In the genomic region with DNA sequence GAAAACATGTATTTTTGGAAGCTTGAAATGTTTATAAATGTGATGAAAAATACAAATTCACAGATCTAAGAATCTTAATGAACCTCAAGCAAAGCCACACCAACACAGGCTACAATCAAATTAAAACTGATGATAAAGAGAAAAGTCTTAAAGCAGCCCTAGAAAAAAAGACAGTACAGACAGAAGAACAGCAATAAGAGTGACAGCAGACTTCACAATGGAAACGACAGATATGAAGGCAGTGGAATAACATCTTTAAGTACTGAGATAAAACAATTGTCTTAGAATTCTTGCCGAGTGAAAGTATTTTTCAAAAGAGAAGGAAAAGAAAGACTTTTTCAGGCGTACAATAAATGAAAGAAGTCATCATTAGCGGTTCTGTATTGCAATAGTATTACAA, we compare ENCODE assay signal across 24 cellular contexts.
"Had no signal": no experiment of that assay in that cellular context is flagged by ENCODE, and none has a peak within 500 bp of the region (broad histone marks: within the 10 kb centered on the region; RNA-seq: fewer than 3 reads in every experiment).

No MANE protein-coding gene starts in this region.

- H3K36me3 Mint-ChIP-seq: activated naive CD4-positive, alpha-beta T cell treated with anti-CD3 and anti-CD28 coated beads, Interleukin-2, amount 10 ng/mL, durations not matched to agents 7 days and 5 days; activated naive CD8-positive, alpha-beta T cell treated with anti-CD3 and anti-CD28 coated beads, Interleukin-2, amount 10 ng/mL, durations not matched to agents 7 days and 5 days; brain had no signal

- H3K27ac Mint-ChIP-seq: activated B cell treated with CpG ODN at 0.5 μM for 24 hours; activated CD4-positive, alpha-beta memory T cell treated with anti-CD3 and anti-CD28 coated beads, Interleukin-2, amount 10 ng/mL, durations not matched to agents 7 days and 5 days; activated CD4-positive, alpha-beta T cell treated with anti-CD3 and anti-CD28 coated beads, Interleukin-2, amount 10 ng/mL, durations not matched to agents 24 days and 14 days; activated naive CD4-positive, alpha-beta T cell treated with anti-CD3 and anti-CD28 coated beads, Interleukin-2, amount 10 ng/mL, durations not matched to agents 7 days and 5 days; activated naive CD4-positive, alpha-beta T cell treated with anti-CD3 and anti-CD28 coated beads, Interleukin-2, amount 50 U/mL, for 72 hours; activated naive CD8-positive, alpha-beta T cell treated with anti-CD3 and anti-CD28 coated beads, Interleukin-2, amount 10 ng/mL, durations not matched to agents 7 days and 5 days; activated T-cell treated with anti-CD3 and anti-CD28 coated beads, Interleukin-2, amount 50 U/mL, for 24 hours; brain had no signal

- DNase-seq: activated B cell treated with CpG ODN at 0.5 μM for 24 hours; activated CD4-positive, alpha-beta memory T cell treated with anti-CD3 and anti-CD28 coated beads, Interleukin-2, amount 10 ng/mL, durations not matched to agents 7 days and 5 days; activated CD4-positive, alpha-beta T cell treated with anti-CD3 and anti-CD28 coated beads, Interleukin-2, amount 10 ng/mL, durations not matched to agents 24 days and 14 days; activated CD4-positive, alpha-beta T cell treated with anti-CD3 and anti-CD28 coated beads, Interleukin-2, amount 50 U/mL, for 4 hours; activated CD8-positive, alpha-beta memory T cell treated with anti-CD3 and anti-CD28 coated beads, Interleukin-2, amount 50 U/mL, for 48 hours; activated gamma-delta T cell; activated naive CD4-positive, alpha-beta T cell; activated naive CD4-positive, alpha-beta T cell treated with anti-CD3 and anti-CD28 coated beads, Interleukin-2, amount 10 ng/mL, durations not matched to agents 7 days and 5 days; activated naive CD8-positive, alpha-beta T cell treated with anti-CD3 and anti-CD28 coated beads, Interleukin-2, amount 10 ng/mL, durations not matched to agents 7 days and 5 days; activated T-cell treated with anti-CD3 and anti-CD28 coated beads for 4 hours; activated T-cell treated with anti-CD3 and anti-CD28 coated beads, Interleukin-2, amount 50 U/mL, for 24 hours; activated T-cell treated with anti-CD3 and anti-CD28 coated beads, Interleukin-2, amount 50 U/mL, for 72 hours; central memory CD4-positive, alpha-beta T cell; cerebellar nuclear complex; colonic mucosa; effector CD8-positive, alpha-beta T cell; esophagus squamous epithelium; foreskin melanocyte; heart right ventricle; T-helper 2 cell had no signal

- H3K4me1 Mint-ChIP-seq: activated B cell treated with CpG ODN at 0.5 μM for 24 hours; activated CD4-positive, alpha-beta memory T cell treated with anti-CD3 and anti-CD28 coated beads, Interleukin-2, amount 10 ng/mL, durations not matched to agents 7 days and 5 days; activated CD4-positive, alpha-beta T cell treated with anti-CD3 and anti-CD28 coated beads, Interleukin-2, amount 10 ng/mL, durations not matched to agents 24 days and 14 days; activated naive CD4-positive, alpha-beta T cell treated with anti-CD3 and anti-CD28 coated beads, Interleukin-2, amount 10 ng/mL, durations not matched to agents 7 days and 5 days; activated naive CD8-positive, alpha-beta T cell treated with anti-CD3 and anti-CD28 coated beads, Interleukin-2, amount 10 ng/mL, durations not matched to agents 7 days and 5 days had no signal

- H3K27me3 Mint-ChIP-seq: activated B cell treated with CpG ODN at 0.5 μM for 24 hours; activated CD4-positive, alpha-beta memory T cell treated with anti-CD3 and anti-CD28 coated beads, Interleukin-2, amount 10 ng/mL, durations not matched to agents 7 days and 5 days; activated CD4-positive, alpha-beta T cell treated with anti-CD3 and anti-CD28 coated beads, Interleukin-2, amount 10 ng/mL, durations not matched to agents 24 days and 14 days; activated naive CD4-positive, alpha-beta T cell treated with anti-CD3 and anti-CD28 coated beads, Interleukin-2, amount 10 ng/mL, durations not matched to agents 7 days and 5 days; activated naive CD8-positive, alpha-beta T cell treated with anti-CD3 and anti-CD28 coated beads, Interleukin-2, amount 10 ng/mL, durations not matched to agents 7 days and 5 days had no signal

- H3K4me3 Mint-ChIP-seq: activated B cell treated with CpG ODN at 0.5 μM for 24 hours; activated CD4-positive, alpha-beta memory T cell treated with anti-CD3 and anti-CD28 coated beads, Interleukin-2, amount 10 ng/mL, durations not matched to agents 7 days and 5 days; activated CD4-positive, alpha-beta T cell treated with anti-CD3 and anti-CD28 coated beads, Interleukin-2, amount 10 ng/mL, durations not matched to agents 24 days and 14 days; activated naive CD4-positive, alpha-beta T cell treated with anti-CD3 and anti-CD28 coated beads, Interleukin-2, amount 10 ng/mL, durations not matched to agents 7 days and 5 days; activated naive CD8-positive, alpha-beta T cell treated with anti-CD3 and anti-CD28 coated beads, Interleukin-2, amount 10 ng/mL, durations not matched to agents 7 days and 5 days; activated T-cell treated with anti-CD3 and anti-CD28 coated beads, Interleukin-2, amount 50 U/mL, for 24 hours; activated T-cell treated with anti-CD3 and anti-CD28 coated beads, Interleukin-2, amount 50 U/mL, for 72 hours; brain had no signal

- H3K9me3 Mint-ChIP-seq: activated CD4-positive, alpha-beta memory T cell treated with anti-CD3 and anti-CD28 coated beads, Interleukin-2, amount 10 ng/mL, durations not matched to agents 7 days and 5 days; activated CD4-positive, alpha-beta T cell treated with anti-CD3 and anti-CD28 coated beads, Interleukin-2, amount 10 ng/mL, durations not matched to agents 24 days and 14 days; activated naive CD4-positive, alpha-beta T cell treated with anti-CD3 and anti-CD28 coated beads, Interleukin-2, amount 10 ng/mL, durations not matched to agents 7 days and 5 days; activated naive CD8-positive, alpha-beta T cell treated with anti-CD3 and anti-CD28 coated beads, Interleukin-2, amount 10 ng/mL, durations not matched to agents 7 days and 5 days had no signal

- ATAC-seq: activated CD4-positive, CD25-positive, alpha-beta regulatory T cell treated with anti-CD3 and anti-CD28 coated beads, Interleukin-2, amount 50 U/mL, for 24 hours; activated naive CD4-positive, alpha-beta T cell treated with anti-CD3 and anti-CD28 coated beads, Interleukin-2, amount 50 U/mL, for 72 hours; activated T-cell treated with anti-CD3 and anti-CD28 coated beads, Interleukin-2, amount 50 U/mL, for 72 hours; gastroesophageal sphincter; heart right ventricle had no signal
